In genomic region chr13:106981050-106981449, GRCh38 we compare ENCODE assay signal across 23 cellular contexts.
"Had no signal": no experiment of that assay in that cellular context is flagged by ENCODE, and none has a peak within 500 bp of the region (broad histone marks: within the 10 kb centered on the region; RNA-seq: fewer than 3 reads in every experiment).

No MANE protein-coding gene starts in this region.

- H3K4me3 ChIP-seq: coronary artery, gastrocnemius medialis, lung, ovary, right lobe of liver, smooth muscle cell, tibial artery had no signal

- H3K4me2 ChIP-seq: smooth muscle cell had no signal

- H3K9me3 ChIP-seq: gastrocnemius medialis, ovary, right lobe of liver, tibial artery had no signal

- H3K27ac ChIP-seq: gastrocnemius medialis, ovary, right lobe of liver, tibial artery had no signal

- H3K27me3 ChIP-seq: gastrocnemius medialis, ovary, right lobe of liver, tibial artery had no signal

- H3K4me1 ChIP-seq: gastrocnemius medialis had no signal

- DNase-seq: effector memory CD8-positive, alpha-beta T cell; foreskin fibroblast; gastrocnemius medialis; glutamatergic neuron; kidney; mesenchymal stem cell; naive thymus-derived CD8-positive, alpha-beta T cell; nephron progenitor cell; nucleus accumbens; ovary; retina; right lobe of liver; stimulated activated CD4-positive, alpha-beta T cell treated with anti-CD3 and anti-CD28 coated beads, Interleukin-12 subunit alpha, Interleukin-12 subunit beta, amount 100 ng/mL, for 4 hours; stimulated activated CD4-positive, alpha-beta T cell treated with anti-CD3 and anti-CD28 coated beads, Interleukin-1b, Interleukin-23, amount 100 ng/mL, for 48 hours; stimulated activated CD4-positive, alpha-beta T cell treated with anti-CD3 and anti-CD28 coated beads, Interleukin-4, amount 100 ng/mL, for 1 hour; stimulated activated CD8-positive, alpha-beta memory T cell treated with anti-CD3 and anti-CD28 coated beads, Interleukin-4, amount 100 ng/mL, for 48 hours; stimulated activated naive CD4-positive, alpha-beta T cell; stimulated activated naive CD8-positive, alpha-beta T cell treated with anti-CD3 and anti-CD28 coated beads, Interleukin-15, amount 100 ng/mL, for 72 hours; tibial artery had no signal

- H3K36me3 ChIP-seq: gastrocnemius medialis, ovary, right lobe of liver, tibial artery had no signal

- ATAC-seq: effector memory CD8-positive, alpha-beta T cell; gastrocnemius medialis; left lobe of liver; naive thymus-derived CD8-positive, alpha-beta T cell; right lobe of liver; stimulated activated naive CD8-positive, alpha-beta T cell treated with anti-CD3 and anti-CD28 coated beads, Interleukin-15, amount 100 ng/mL, for 72 hours had no signal
